30 cellular contexts compared by ENCODE assay signal in the genomic region with DNA sequence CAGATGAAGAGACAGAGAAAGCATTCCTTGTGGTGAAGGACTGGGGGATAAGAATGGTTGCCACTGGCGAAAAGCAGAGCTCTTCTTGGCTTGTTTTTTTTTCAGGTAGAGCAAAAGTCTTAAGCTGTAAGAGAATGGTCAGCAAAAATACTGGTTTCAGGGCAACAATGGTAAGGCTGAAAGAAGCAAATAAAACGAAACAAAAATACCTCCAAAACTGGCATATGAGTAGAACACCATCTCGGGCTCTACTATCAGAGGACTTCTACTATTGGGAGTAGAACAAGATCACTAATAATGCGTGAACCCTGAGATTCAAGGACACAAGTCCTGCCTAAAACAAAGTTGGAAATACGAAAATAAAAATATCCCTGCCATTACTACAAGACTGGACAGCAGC.
"Had no signal": no experiment of that assay in that cellular context is flagged by ENCODE, and none has a peak within 500 bp of the region (broad histone marks: within the 10 kb centered on the region; RNA-seq: fewer than 3 reads in every experiment).

No MANE protein-coding gene starts in this region.

- DNase-seq: KBM-7, MG63, MV-4-11, NCI-H1092, NCI-H1105, NCI-H1417 treated with DMSO at 0.1 percent for 48 hours, NCI-H1436 treated with DMSO at 0.1 percent for 48 hours, NCI-H1694 treated with DMSO at 0.1 percent for 48 hours, NCI-H187 treated with DMSO at 0.1 percent for 48 hours, NCI-H2029, NCI-H2081, NCI-H226, NCI-H446 treated with DMSO at 0.1 percent for 48 hours, NCI-H510A, NCI-H524, NCI-H526, NCI-H69, NCI-H748 treated with DMSO at 0.1 percent for 48 hours, NCI-H82, SHP77, SIG-M5, SJCRH30, SW 1271, T-helper 1 cell had no signal

- H3K4me1 ChIP-seq: SJCRH30 had no signal

- H3K36me3 ChIP-seq: MG63, SJCRH30 had no signal

- H3K27me3 ChIP-seq: MG63, SJCRH30 had no signal

- H3K4me3 ChIP-seq: MG63, SJCRH30, SK-N-MC had no signal

- ATAC-seq: Panc1, Right ventricle myocardium inferior, SK-N-SH treated with all-trans-retinoic acid at 6 μM for 48 hours had no signal

- H3K27ac ChIP-seq: RWPE1, SJCRH30, SK-N-MC had no signal

- FAIRE-seq: RCC 7860 had no signal

- H3K9me3 ChIP-seq: MG63, SJCRH30 had no signal
